9 cellular contexts compared by ENCODE assay signal in the genomic region with DNA sequence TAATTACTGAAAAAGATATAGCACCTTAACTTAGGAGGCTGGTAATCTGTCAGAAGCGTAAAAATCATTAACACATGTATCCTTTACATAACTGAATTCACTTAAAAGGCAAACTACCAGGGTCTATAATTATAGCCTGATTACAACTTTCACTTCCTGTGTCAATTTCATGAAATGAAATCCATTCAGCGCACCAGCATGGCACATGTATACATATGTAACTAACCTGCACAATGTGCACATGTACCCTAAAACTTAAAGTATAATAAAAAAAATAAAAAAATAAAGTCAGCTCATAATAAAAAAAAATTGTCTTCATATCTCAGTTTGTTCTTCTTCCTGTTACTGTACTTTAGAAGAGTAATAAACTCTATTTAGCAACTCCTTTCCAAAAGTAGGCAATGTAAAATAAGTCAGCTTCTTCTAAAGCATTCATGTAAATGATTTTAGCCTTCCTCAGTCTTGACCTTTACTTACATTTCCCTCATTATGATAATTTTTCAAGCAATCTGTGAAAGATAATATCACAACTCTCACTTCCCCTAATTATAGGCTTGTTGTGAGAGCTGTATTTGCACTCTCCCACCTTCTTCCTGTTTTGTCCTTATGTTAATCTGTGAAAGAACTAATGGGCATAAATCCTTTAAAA. TPM values are rescaled to one million over a fixed set of nuclear protein-coding genes. Genes with fewer than 3 reads are reported as not detected.
DNase-seq lines count a peak whose midpoint lies in the region; ATAC-seq lines count a peak whose summit lies in the region.
"Had no signal": no experiment of that assay in that cellular context is flagged by ENCODE, and none has a peak within 500 bp of the region (broad histone marks: within the 10 kb centered on the region; RNA-seq: fewer than 3 reads in every experiment).

No MANE protein-coding gene starts in this region.

- H3K4me1 ChIP-seq in SJCRH30, result no peaks in the 10 kb centered on the region

- H3K27ac Mint-ChIP-seq in IgD-negative memory B cell, result peak overlapping the region; percentile 9 to 84 (median 22)
- peak overlapping the region; percentile 64 for H3K27ac Mint-ChIP-seq in memory B cell

- H3K27ac ChIP-seq in SJCRH30, result no peak overlapping the region

- H3K9me3 Mint-ChIP-seq in IgD-negative memory B cell (peaks cover 0 to 7% (median 7%) of the 10 kb centered on the region in 3 donors), memory B cell (peaks cover 10% of the 10 kb centered on the region)

- H3K4me1 Mint-ChIP-seq in IgD-negative memory B cell (peaks cover 26 to 32% (median 30%) of the 10 kb centered on the region in 3 donors), memory B cell (peaks cover 13% of the 10 kb centered on the region)

- no peak overlapping the region for H3K4me3 ChIP-seq in SJCRH30

- DNase-seq in memory B cell (ENCODE audit: low spot score in 2 of 2) (peak in 1 of 2 donors; percentile 29), activated T-cell treated with anti-CD3 and anti-CD28 coated beads for 4 hours (no peak), AG08396 (ENCODE audit: low spot score) (no peak), SJCRH30 (no peak)
- DNase-seq in central memory CD4-positive, alpha-beta T cell, result no peak
- DNase-seq: stimulated activated CD4-positive, alpha-beta T cell treated with anti-CD3 and anti-CD28 coated beads, Interleukin-4, amount 100 ng/mL, for 4 hours had no signal

- no peaks in the 10 kb centered on the region for H3K36me3 ChIP-seq in SJCRH30

- H3K36me3 Mint-ChIP-seq in IgD-negative memory B cell (peaks cover 3% of the 10 kb centered on the region), memory B cell (peaks cover 5% of the 10 kb centered on the region)

- ATAC-seq in GM19023 (IDR thresholded peaks at IDR 0.05; ENCODE audit: unreplicated experiment) (peak; percentile 83), HG02678 (IDR thresholded peaks at IDR 0.05; ENCODE audit: unreplicated experiment) (peak; percentile 94), memory B cell (ENCODE audit: low read depth) (peak; percentile 92)

- H3K27me3 Mint-ChIP-seq in IgD-negative memory B cell, result no peaks in the 10 kb centered on the region
- no peaks in the 10 kb centered on the region for H3K27me3 Mint-ChIP-seq in memory B cell

- peak overlapping the region; percentile 50 to 82 (median 60) for H3K4me3 Mint-ChIP-seq in IgD-negative memory B cell
- H3K4me3 Mint-ChIP-seq in memory B cell, result peak overlapping the region; percentile 76

- no peaks in the 10 kb centered on the region for H3K9me3 ChIP-seq in SJCRH30 (replicated peaks)

- no peaks in the 10 kb centered on the region for H3K27me3 ChIP-seq in SJCRH30

RNA-seq across cellular contexts. Expression of gene KBTBD8, which starts 50.1 kb away (rescaled TPM):
- 10.5 TPM for polyA plus RNA-seq in IgD-negative memory B cell
- total RNA-seq in SJCRH30 (2014; rRNA removed; shearing (Covaris generic)), result 3.2 and 3.7 TPM in 2 replicates
